Comparison of ENCODE assay signal across 18 cellular contexts in genomic region chr19:24078688-24079087, GRCh38.
"Had no signal": no experiment of that assay in that cellular context is flagged by ENCODE, and none has a peak within 500 bp of the region (broad histone marks: within the 10 kb centered on the region; RNA-seq: fewer than 3 reads in every experiment).

No MANE protein-coding gene starts in this region.

- H3K27ac ChIP-seq: breast epithelium, dorsolateral prefrontal cortex, pancreas, transverse colon had no signal

- H3K4me1 ChIP-seq: breast epithelium, pancreas, transverse colon had no signal

- H3K4me1 Mint-ChIP-seq: activated CD8-positive, alpha-beta memory T cell treated with anti-CD3 and anti-CD28 coated beads, Interleukin-2, amount 10 ng/mL, durations not matched to agents 7 days and 5 days; activated naive CD8-positive, alpha-beta T cell treated with anti-CD3 and anti-CD28 coated beads for 36 hours had no signal

- H3K27me3 ChIP-seq: breast epithelium, dorsolateral prefrontal cortex, pancreas, transverse colon had no signal

- H3K27me3 Mint-ChIP-seq: activated CD8-positive, alpha-beta memory T cell treated with anti-CD3 and anti-CD28 coated beads, Interleukin-2, amount 10 ng/mL, durations not matched to agents 7 days and 5 days; activated naive CD8-positive, alpha-beta T cell treated with anti-CD3 and anti-CD28 coated beads for 36 hours had no signal

- H3K4me3 Mint-ChIP-seq: activated CD8-positive, alpha-beta memory T cell treated with anti-CD3 and anti-CD28 coated beads, Interleukin-2, amount 10 ng/mL, durations not matched to agents 7 days and 5 days; activated naive CD8-positive, alpha-beta T cell treated with anti-CD3 and anti-CD28 coated beads for 36 hours; nephron progenitor cell; stimulated activated effector memory CD8-positive, alpha-beta T cell treated with anti-CD3 and anti-CD28 coated beads, Interleukin-12 subunit alpha, Interleukin-12 subunit beta, amount 100 ng/mL, for 72 hours had no signal

- DNase-seq: activated CD4-positive, alpha-beta T cell treated with anti-CD3 and anti-CD28 coated beads for 1 hour; activated CD4-positive, alpha-beta T cell treated with anti-CD3 and anti-CD28 coated beads, Interleukin-2, amount 50 U/mL, for 48 hours; activated CD8-positive, alpha-beta memory T cell treated with anti-CD3 and anti-CD28 coated beads, Interleukin-2, amount 10 ng/mL, durations not matched to agents 7 days and 5 days; activated gamma-delta T cell; activated naive CD8-positive, alpha-beta T cell treated with anti-CD3 and anti-CD28 coated beads for 36 hours; activated T-cell treated with anti-CD3 and anti-CD28 coated beads, Interleukin-2, amount 50 U/mL, for 48 hours; dorsolateral prefrontal cortex; hypothalamus; kidney; left ventricle myocardium superior; mesendoderm; nephron progenitor cell; pancreas; small intestine; T-helper 2 cell; transverse colon had no signal

- H3K36me3 Mint-ChIP-seq: stimulated activated effector memory CD8-positive, alpha-beta T cell treated with anti-CD3 and anti-CD28 coated beads, Interleukin-12 subunit alpha, Interleukin-12 subunit beta, amount 100 ng/mL, for 72 hours had no signal

- H3K27ac Mint-ChIP-seq: activated CD8-positive, alpha-beta memory T cell treated with anti-CD3 and anti-CD28 coated beads, Interleukin-2, amount 10 ng/mL, durations not matched to agents 7 days and 5 days; activated naive CD8-positive, alpha-beta T cell treated with anti-CD3 and anti-CD28 coated beads for 36 hours; stimulated activated effector memory CD8-positive, alpha-beta T cell treated with anti-CD3 and anti-CD28 coated beads, Interleukin-12 subunit alpha, Interleukin-12 subunit beta, amount 100 ng/mL, for 72 hours had no signal

- H3K4me3 ChIP-seq: breast epithelium, dorsolateral prefrontal cortex, pancreas, transverse colon had no signal

- H3K36me3 ChIP-seq: breast epithelium, pancreas, transverse colon had no signal

- FAIRE-seq: kidney, pancreas, small intestine had no signal

- ATAC-seq: activated CD8-positive, alpha-beta memory T cell treated with anti-CD3 and anti-CD28 coated beads, Interleukin-2, amount 10 ng/mL, durations not matched to agents 7 days and 5 days; left ventricle myocardium superior; pancreas; stimulated activated effector memory CD8-positive, alpha-beta T cell treated with anti-CD3 and anti-CD28 coated beads, Interleukin-12 subunit alpha, Interleukin-12 subunit beta, amount 100 ng/mL, for 72 hours had no signal

- H3K9me3 ChIP-seq: pancreas, transverse colon had no signal
